ENCODE assay signal across 14 cellular contexts in genomic region chr7:130936202-130936931, GRCh38.
DNase-seq lines count a peak whose midpoint lies in the region; ATAC-seq and TF ChIP-seq lines count a peak whose summit lies in the region.
"Had no signal": no experiment of that assay in that cellular context is flagged by ENCODE, and none has a peak within 500 bp of the region (broad histone marks: within the 10 kb centered on the region; RNA-seq: fewer than 3 reads in every experiment).

No MANE protein-coding gene starts in this region.

- no peak overlapping the region for H3K9ac ChIP-seq in PC-3 (ENCODE audit: low read length)

- peaks cover 97% of the 10 kb centered on the region for H3K4me1 Mint-ChIP-seq in activated T-cell treated with anti-CD3 and anti-CD28 coated beads, Interleukin-2, amount 50 U/mL, for 72 hours (ENCODE audit: low read depth)
- H3K4me1 Mint-ChIP-seq in stimulated activated memory B cell treated with anti-CD40 and anti-IgM and Interleukin-4, amounts not matched to agents 10 μg/mL and 1 μg/mL and 100 μg/mL, for 72 hours = peaks cover 76% of the 10 kb centered on the region

- no peaks in the 10 kb centered on the region for H3K27me3 ChIP-seq in PC-3 (ENCODE audit: low read length)
- H3K27me3 ChIP-seq: sigmoid colon had no signal

- ATAC-seq in activated T-cell treated with anti-CD3 and anti-CD28 coated beads, Interleukin-2, amount 50 U/mL, for 72 hours (replicated peaks in 1 of 2) = no peak
- ATAC-seq in PC-3 = no peak
- ATAC-seq in stimulated activated memory B cell treated with anti-CD40 and anti-IgM and Interleukin-4, amounts not matched to agents 10 μg/mL and 1 μg/mL and 100 μg/mL, for 72 hours = no peak
- ATAC-seq: lower lobe of right lung had no signal

- H3K36me3 Mint-ChIP-seq in activated T-cell treated with anti-CD3 and anti-CD28 coated beads, Interleukin-2, amount 50 U/mL, for 72 hours (ENCODE audit: insufficient read depth in 2 of 2) = peaks cover 26 to 66% of the 10 kb centered on the region in 2 donors
- H3K36me3 Mint-ChIP-seq in stimulated activated memory B cell treated with anti-CD40 and anti-IgM and Interleukin-4, amounts not matched to agents 10 μg/mL and 1 μg/mL and 100 μg/mL, for 72 hours = peaks cover 59% of the 10 kb centered on the region

- intact Hi-C loops in PC-3 (cut with micrococcal nuclease) = no loop called here

- CTCF ChIA-PET in PC-3 (lab: Charles Lee) = no interaction called here

- H3K9me3 ChIP-seq in PC-3 (ENCODE audit: low read length) = no peaks in the 10 kb centered on the region
- H3K9me3 ChIP-seq: lower lobe of right lung, sigmoid colon had no signal

- H3K4me3 ChIP-seq in PC-3 (ENCODE audit: low read length) (no peak overlapping the region), foreskin fibroblast (ENCODE audit: low read depth in 1 of 2, low read length in 2 of 2) (no peak overlapping the region)
- H3K4me3 ChIP-seq: lower lobe of right lung, sigmoid colon had no signal

- no peaks in the 10 kb centered on the region for H3K9me3 Mint-ChIP-seq in activated T-cell treated with anti-CD3 and anti-CD28 coated beads, Interleukin-2, amount 50 U/mL, for 72 hours
- no peaks in the 10 kb centered on the region for H3K9me3 Mint-ChIP-seq in stimulated activated memory B cell treated with anti-CD40 and anti-IgM and Interleukin-4, amounts not matched to agents 10 μg/mL and 1 μg/mL and 100 μg/mL, for 72 hours

- H3K36me3 ChIP-seq in PC-3 (ENCODE audit: low read depth, low read length) = peaks cover 15% of the 10 kb centered on the region; the same call in 1 of the 2 replicates

- no peaks in the 10 kb centered on the region for H3K27me3 Mint-ChIP-seq in activated T-cell treated with anti-CD3 and anti-CD28 coated beads, Interleukin-2, amount 50 U/mL, for 72 hours (ENCODE audit: low read depth)
- no peaks in the 10 kb centered on the region for H3K27me3 Mint-ChIP-seq in stimulated activated memory B cell treated with anti-CD40 and anti-IgM and Interleukin-4, amounts not matched to agents 10 μg/mL and 1 μg/mL and 100 μg/mL, for 72 hours

- H3K79me2 ChIP-seq in PC-3 (ENCODE audit: low read length) = peaks cover 98% of the 10 kb centered on the region

- BruUV-seq in PC-3 (replicated peaks; lab: Mats Ljungman, UMichigan) = no TSS peak

- no peak overlapping the region for H3K27ac ChIP-seq in PC-3 (ENCODE audit: low read length)
- H3K27ac ChIP-seq in caudate nucleus (ENCODE audit: low read depth, low read length) = peak overlapping the region; percentile 31
- H3K27ac ChIP-seq: lower lobe of right lung, sigmoid colon had no signal

- TF ChIP-seq CTCF in PC-3 (conservative IDR thresholded peaks at IDR 0.05; ENCODE audit: low read depth, low read length) = no peak
- TF ChIP-seq CTCF in foreskin fibroblast (IDR thresholded peaks at IDR 0.05; ENCODE audit: low read depth, low read length) = no peak

- no peak overlapping the region for H3K4me2 ChIP-seq in PC-3 (ENCODE audit: low read length)

- H3K4me3 Mint-ChIP-seq in activated T-cell treated with anti-CD3 and anti-CD28 coated beads, Interleukin-2, amount 50 U/mL, for 72 hours = peak overlapping the region; percentile 0 to 81
- H3K4me3 Mint-ChIP-seq in stimulated activated memory B cell treated with anti-CD40 and anti-IgM and Interleukin-4, amounts not matched to agents 10 μg/mL and 1 μg/mL and 100 μg/mL, for 72 hours = no peak overlapping the region

- DNase-seq in activated T-cell treated with anti-CD3 and anti-CD28 coated beads, Interleukin-2, amount 50 U/mL, for 72 hours = no peak
- DNase-seq in activated T-cell treated with anti-CD3 and anti-CD28 coated beads, Interleukin-2, amount 50 U/mL, for 1 hour = no peak
- DNase-seq in PC-3 (peak; percentile 1), caudate nucleus (lab: John Stamatoyannopoulos, UW) (no peak), foreskin fibroblast (no peak), NCI-H2029 treated with DMSO at 0.1 percent for 48 hours (lab: John Stamatoyannopoulos, UW) (no peak), HPDE6-E6E7 (ENCODE audit: extremely low spot score) (no peak)
- DNase-seq: H7; KBM-7; lower lobe of right lung; NCI-H226; sigmoid colon; stimulated activated CD4-positive, alpha-beta T cell treated with anti-CD3 and anti-CD28 coated beads, Interleukin-4, amount 100 ng/mL, for 1 hour had no signal

- H4K20me1 ChIP-seq in PC-3 (ENCODE audit: low read length) = 0 out of 2 replicates have a peak, but pooled peaks cover 10% of the 10 kb centered on the region

- H3F3A ChIP-seq in PC-3 (ENCODE audit: low read length, unreplicated experiment) = no peaks in the 10 kb centered on the region

- POLR2A ChIA-PET in PC-3 (lab: Charles Lee; ENCODE audit: unreplicated experiment) = no interaction called here

- H2AFZ ChIP-seq in PC-3 (ENCODE audit: low read length) = no peak overlapping the region

- H3K4me1 ChIP-seq in PC-3 (ENCODE audit: insufficient read depth, low read length) = peaks cover 17% of the 10 kb centered on the region; the same call in 1 of the 2 replicates

- H3K27ac Mint-ChIP-seq in activated T-cell treated with anti-CD3 and anti-CD28 coated beads, Interleukin-2, amount 50 U/mL, for 72 hours = peak overlapping the region; percentile 99
- H3K27ac Mint-ChIP-seq in stimulated activated memory B cell treated with anti-CD40 and anti-IgM and Interleukin-4, amounts not matched to agents 10 μg/mL and 1 μg/mL and 100 μg/mL, for 72 hours = peak overlapping the region; percentile 65

- H3K9me2 ChIP-seq in PC-3 (replicated peaks; ENCODE audit: low read length) = no peaks in the 10 kb centered on the region
